In the genomic region with DNA sequence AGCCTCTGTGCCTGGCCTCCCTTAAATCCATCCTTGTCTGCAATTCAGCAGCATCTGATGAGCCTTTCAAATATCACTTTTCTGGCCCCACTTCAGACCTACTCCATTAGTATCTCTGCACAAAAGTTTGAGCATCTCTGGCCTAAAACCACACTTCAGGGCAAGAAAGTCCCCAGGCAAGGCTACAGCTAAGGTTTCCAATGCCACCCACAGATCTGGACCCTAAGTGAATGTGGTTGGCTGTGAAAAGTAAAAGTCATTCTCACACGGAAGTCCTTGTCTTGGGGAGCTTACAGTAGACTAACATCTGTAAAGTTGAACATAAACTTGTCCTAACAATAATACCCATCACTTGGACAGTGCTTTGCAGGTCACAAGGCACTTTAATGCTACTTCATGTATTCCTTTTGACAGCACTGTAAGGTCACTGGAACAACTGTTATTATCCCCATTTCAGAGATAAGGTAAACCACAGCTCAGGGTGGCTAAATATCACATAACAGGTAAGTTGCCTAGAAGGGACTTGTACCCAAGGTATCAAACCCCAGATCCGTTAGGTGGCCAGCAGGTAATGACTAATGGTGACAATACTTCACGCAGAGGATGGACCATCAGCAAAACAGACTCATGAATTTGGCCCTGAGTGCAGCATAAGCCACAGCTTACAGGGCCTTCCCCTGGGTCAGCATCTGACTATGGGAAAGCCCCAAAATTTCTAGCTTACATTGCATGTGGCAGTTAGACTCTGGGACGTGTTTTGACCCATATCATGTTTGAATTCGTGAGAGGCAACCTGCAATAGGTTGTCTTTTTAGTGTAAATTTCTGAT, we compare ENCODE assay signal across 11 cellular contexts.
DNase-seq lines count a peak whose midpoint lies in the region; ATAC-seq and TF ChIP-seq lines count a peak whose summit lies in the region.
"Had no signal": no experiment of that assay in that cellular context is flagged by ENCODE, and none has a peak within 500 bp of the region (broad histone marks: within the 10 kb centered on the region; RNA-seq: fewer than 3 reads in every experiment).

No MANE protein-coding gene starts in this region.

- no peak for TF ChIP-seq CTCF in GM10248 (IDR thresholded peaks at IDR 0.05; ENCODE audit: control extremely low read depth, extremely low read depth, low read depth, missing control alignments)

- POLR2A ChIA-PET in GM10248 (lab: Yijun Ruan, JAX): interaction anchor here (0.5 kb wide), 1 partner anchor 46 kb away, joined by 4 read pairs; no protein-coding TSS in a partner anchor

- DNase-seq in GM10248 (ENCODE audit: extremely low spot score) (peak; percentile 71), NCI-H774 (lab: John Stamatoyannopoulos, UW) (no peak), superior temporal gyrus (ENCODE audit: extremely low spot score) (no peak), occipital lobe (lab: John Stamatoyannopoulos, UW) (no peak)
- DNase-seq: activated CD4-positive, alpha-beta T cell treated with anti-CD3 and anti-CD28 coated beads for 4 hours; naive thymus-derived CD8-positive, alpha-beta T cell; NCI-H2029 had no signal

- CTCF ChIA-PET in GM10248 (lab: Yijun Ruan, JAX): interaction anchor here (1.5 to 3.1 kb wide), 5 partner anchors 10 to 54 kb away, joined by 3 to 11 read pairs (median 5); no protein-coding TSS in a partner anchor

- peak; percentile 90 for ATAC-seq in GM19035 (IDR thresholded peaks at IDR 0.05; ENCODE audit: unreplicated experiment)
- ATAC-seq in HG02610 (IDR thresholded peaks at IDR 0.05; ENCODE audit: unreplicated experiment): peak; percentile 93
- peak; percentile 86 for ATAC-seq in HG03439 (IDR thresholded peaks at IDR 0.05; ENCODE audit: unreplicated experiment)
- ATAC-seq in SK-N-SH treated with all-trans-retinoic acid at 6 μM for 48 hours: no peak
- ATAC-seq: naive thymus-derived CD8-positive, alpha-beta T cell had no signal

TF ChIP-seq in SK-N-SH treated with all-trans-retinoic acid at 6 μM for 48 hours, 23 proteins besides CTCF, POLR2A, EP300 and RAD21:
- TF ChIP-seq, protein P1, sequence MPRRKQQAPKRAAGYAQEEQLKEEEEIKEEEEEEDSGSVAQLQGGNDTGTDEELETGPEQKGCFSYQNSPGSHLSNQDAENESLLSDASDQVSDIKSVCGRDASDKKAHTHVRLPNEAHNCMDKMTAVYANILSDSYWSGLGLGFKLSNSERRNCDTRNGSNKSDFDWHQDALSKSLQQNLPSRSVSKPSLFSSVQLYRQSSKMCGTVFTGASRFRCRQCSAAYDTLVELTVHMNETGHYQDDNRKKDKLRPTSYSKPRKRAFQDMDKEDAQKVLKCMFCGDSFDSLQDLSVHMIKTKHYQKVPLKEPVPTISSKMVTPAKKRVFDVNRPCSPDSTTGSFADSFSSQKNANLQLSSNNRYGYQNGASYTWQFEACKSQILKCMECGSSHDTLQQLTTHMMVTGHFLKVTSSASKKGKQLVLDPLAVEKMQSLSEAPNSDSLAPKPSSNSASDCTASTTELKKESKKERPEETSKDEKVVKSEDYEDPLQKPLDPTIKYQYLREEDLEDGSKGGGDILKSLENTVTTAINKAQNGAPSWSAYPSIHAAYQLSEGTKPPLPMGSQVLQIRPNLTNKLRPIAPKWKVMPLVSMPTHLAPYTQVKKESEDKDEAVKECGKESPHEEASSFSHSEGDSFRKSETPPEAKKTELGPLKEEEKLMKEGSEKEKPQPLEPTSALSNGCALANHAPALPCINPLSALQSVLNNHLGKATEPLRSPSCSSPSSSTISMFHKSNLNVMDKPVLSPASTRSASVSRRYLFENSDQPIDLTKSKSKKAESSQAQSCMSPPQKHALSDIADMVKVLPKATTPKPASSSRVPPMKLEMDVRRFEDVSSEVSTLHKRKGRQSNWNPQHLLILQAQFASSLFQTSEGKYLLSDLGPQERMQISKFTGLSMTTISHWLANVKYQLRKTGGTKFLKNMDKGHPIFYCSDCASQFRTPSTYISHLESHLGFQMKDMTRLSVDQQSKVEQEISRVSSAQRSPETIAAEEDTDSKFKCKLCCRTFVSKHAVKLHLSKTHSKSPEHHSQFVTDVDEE (CRISPR knock-in tag; IDR thresholded peaks at IDR 0.05): no peak
- TF ChIP-seq ZFP3 (CRISPR knock-in tag; IDR thresholded peaks at IDR 0.05) (no peak), ZNF70 (CRISPR knock-in tag; IDR thresholded peaks at IDR 0.05) (no peak), TOX (CRISPR knock-in tag; IDR thresholded peaks at IDR 0.05; ENCODE audit: borderline replicate concordance) (no peak)
